ENCODE assay signal across 8 cellular contexts in genomic region chr16:1991588-1992474, GRCh38. TPM values are rescaled to one million over a fixed set of nuclear protein-coding genes. Genes with fewer than 3 reads are reported as not detected.
DNase-seq lines count a peak whose midpoint lies in the region; ATAC-seq, FAIRE-seq and TF ChIP-seq lines count a peak whose summit lies in the region.

No MANE protein-coding gene starts in this region.

- peaks cover 13% of the 10 kb centered on the region for H3K27me3 ChIP-seq in CD4-positive, alpha-beta T cell (ENCODE audit: control insufficient read depth, insufficient read depth, low read length)
- H3K27me3 ChIP-seq in KMS-11 (ENCODE audit: insufficient read depth, low read depth): peaks cover 5% of the 10 kb centered on the region
- peaks cover 0 to 8% of the 10 kb centered on the region in 2 experiments; a peak in 2 of 5 replicates for H3K27me3 ChIP-seq in HepG2 (ENCODE audit: control insufficient read depth in 1 of 2, insufficient read depth in 2 of 2, low read length in 2 of 2)

- H3K27ac Mint-ChIP-seq in CD4-positive, alpha-beta T cell: peak overlapping the region; percentile 79
- peak overlapping the region; percentile 49 for H3K27ac Mint-ChIP-seq in activated CD4-positive, alpha-beta memory T cell treated with anti-CD3 and anti-CD28 coated beads for 36 hours

- TF ChIP-seq CTCF in CD4-positive, alpha-beta T cell (IDR thresholded peaks at IDR 0.05): no peak
- TF ChIP-seq CTCF in KMS-11 (conservative IDR thresholded peaks at IDR 0.05; ENCODE audit: low read depth, low read length) (no peak), HepG2 (CRISPR knock-in tag; IDR thresholded peaks at IDR 0.05) (no peak)

- 78% methylated on average over 85 of the region's 90 CpGs for WGBS in HepG2 (ENCODE audit: low lambda C conversion rate)

- TF ChIP-seq POLR2A in HepG2 (IDR thresholded peaks at IDR 0.05; ENCODE audit: insufficient read depth in 1 of 2, low read depth in 2 of 2, low read length in 2 of 2): no peak

- in situ Hi-C loops in HepG2 (cut with HindIII; ENCODE audit: extremely low pct_ligation_motif_present, low pct_unique_long_range_greater_than_20kb): no loop called here

- TF ChIP-seq RAD21 in HepG2 (CRISPR knock-in tag; IDR thresholded peaks at IDR 0.05): no peak

- peak overlapping the region; percentile 56 for H3K27ac ChIP-seq in CD4-positive, alpha-beta T cell (ENCODE audit: low read depth, low read length)
- H3K27ac ChIP-seq in KMS-11 (no peak overlapping the region), HepG2 (ENCODE audit: extremely low read length, insufficient read depth, low read length) (no peak overlapping the region)

- H3K4me3 ChIP-seq in KMS-11 (IDR thresholded peaks at IDR 0.05; ENCODE audit: insufficient read depth, low read depth, low read length): no peak overlapping the region
- peak overlapping the region in 1 of 3 experiments; percentile 82; a peak in 2 of 6 replicates for H3K4me3 ChIP-seq in HepG2 (replicated peaks in 1 of 3; ENCODE audit: insufficient read depth in 1 of 3, low read depth in 2 of 3, low read length in 3 of 3)

- H4K20me1 ChIP-seq in KMS-11 (ENCODE audit: insufficient read depth) (no peaks in the 10 kb centered on the region), HepG2 (ENCODE audit: insufficient read depth, low read length) (no peaks in the 10 kb centered on the region)

- peaks cover 23% of the 10 kb centered on the region for H3K4me1 ChIP-seq in KMS-11 (ENCODE audit: low read depth, poor library complexity, severe bottlenecking)
- H3K4me1 ChIP-seq in HepG2 (ENCODE audit: insufficient read depth, low read length): peaks cover 50% of the 10 kb centered on the region

- peak overlapping the region; percentile 80 for H3K4me3 Mint-ChIP-seq in CD4-positive, alpha-beta T cell
- H3K4me3 Mint-ChIP-seq in activated CD4-positive, alpha-beta memory T cell treated with anti-CD3 and anti-CD28 coated beads for 36 hours: peak overlapping the region; percentile 71

- ATAC-seq in CD4-positive, alpha-beta T cell (ENCODE audit: poor library complexity): peak; percentile 86
- ATAC-seq in GM21423 (IDR thresholded peaks at IDR 0.05; ENCODE audit: unreplicated experiment) (peak; percentile 53), HepG2 (no peak)

- H3K27me3 Mint-ChIP-seq in CD4-positive, alpha-beta T cell: peaks cover 22% of the 10 kb centered on the region
- H3K27me3 Mint-ChIP-seq in activated CD4-positive, alpha-beta memory T cell treated with anti-CD3 and anti-CD28 coated beads for 36 hours: peaks cover 12% of the 10 kb centered on the region

- no peaks in the 10 kb centered on the region for H3K36me3 ChIP-seq in KMS-11 (ENCODE audit: insufficient read depth)
- peaks cover under 1 to 2% of the 10 kb centered on the region in 2 experiments; a peak in 3 of 5 replicates for H3K36me3 ChIP-seq in HepG2 (replicated peaks in 1 of 2; ENCODE audit: control insufficient read depth in 1 of 2, insufficient read depth in 2 of 2, low read length in 2 of 2)

- H3K9ac ChIP-seq in KMS-11: no peak overlapping the region
- H3K9ac ChIP-seq in HepG2 (ENCODE audit: insufficient read depth, low read depth, low read length): no peak overlapping the region

- no TSS peak for BruUV-seq in HepG2 (replicated peaks; lab: Mats Ljungman, UMichigan)

- peak overlapping the region; percentile 31; the same call in 1 of the 2 replicates for H3K4me2 ChIP-seq in KMS-11
- H3K4me2 ChIP-seq in HepG2 (ENCODE audit: low read depth, low read length): peak overlapping the region; percentile 95

- DNase-seq in CD4-positive, alpha-beta T cell: peak; percentile 95 to 98 (median 98)
- DNase-seq in activated CD4-positive, alpha-beta memory T cell treated with anti-CD3 and anti-CD28 coated beads for 36 hours: peak; percentile 99
- DNase-seq in dermis blood vessel endothelial cell (peak; percentile 93), HepG2 (ENCODE audit: low spot score) (no peak), NCI-H128 (lab: John Stamatoyannopoulos, UW; ENCODE audit: unreplicated experiment) (no peak)
- peak; percentile 97 to 98 for DNase-seq in stimulated activated CD4-positive, alpha-beta T cell treated with anti-CD3 and anti-CD28 coated beads, Interleukin-2, amount 100 ng/mL, for 24 hours

- no peak for TF ChIP-seq EP300 in HepG2 (IDR thresholded peaks at IDR 0.05; ENCODE audit: low read depth in 2 of 2, low read length in 2 of 2)
- no peak for TF ChIP-seq EP300 in HepG2 (CRISPR knock-in tag; IDR thresholded peaks at IDR 0.05; ENCODE audit: borderline replicate concordance)

- H3K9me3 Mint-ChIP-seq in CD4-positive, alpha-beta T cell: no peaks in the 10 kb centered on the region
- no peaks in the 10 kb centered on the region for H3K9me3 Mint-ChIP-seq in activated CD4-positive, alpha-beta memory T cell treated with anti-CD3 and anti-CD28 coated beads for 36 hours

- peaks cover 26% of the 10 kb centered on the region for H3K4me1 Mint-ChIP-seq in CD4-positive, alpha-beta T cell (ENCODE audit: low read depth)
- H3K4me1 Mint-ChIP-seq in activated CD4-positive, alpha-beta memory T cell treated with anti-CD3 and anti-CD28 coated beads for 36 hours (ENCODE audit: low read depth): peaks cover 25% of the 10 kb centered on the region

- no peaks in the 10 kb centered on the region for H3K9me3 ChIP-seq in CD4-positive, alpha-beta T cell (ENCODE audit: control insufficient read depth, low read length)
- H3K9me3 ChIP-seq in HepG2 (ENCODE audit: low read length): no peaks in the 10 kb centered on the region

- POLR2A ChIA-PET in CD4-positive, alpha-beta T cell (lab: Charles Lee): interaction anchor here (0.7 to 5.1 kb wide), 10 partner anchors 8 to 529 kb away, joined by 3 to 55 read pairs (median 4); partner anchors contain the start of genes AMDHD2, GFER, NOXO1 and NTHL1
- POLR2A ChIA-PET in activated CD4-positive, alpha-beta memory T cell treated with anti-CD3 and anti-CD28 coated beads for 36 hours (lab: Charles Lee): interaction anchor here (1.1 to 2.8 kb wide), 6 partner anchors 10 to 163 kb away, joined by 3 to 25 read pairs (median 6); partner anchors contain the start of genes NOXO1, RPS2, TBL3 and TRAF7
- POLR2A ChIA-PET in HepG2 (lab: Yijun Ruan, JAX): interaction anchor here (0.7 to 2.6 kb wide), 5 partner anchors 20 to 164 kb away, joined by 3 to 16 read pairs (median 9); partner anchors contain the start of genes RPS2, TBL3 and TRAF7

- CTCF ChIA-PET in CD4-positive, alpha-beta T cell (lab: Charles Lee): interaction anchor here (0.8 to 3.2 kb wide), 4 partner anchors 12 to 149 kb away, joined by 4 to 17 read pairs (median 6); no protein-coding TSS in a partner anchor
- CTCF ChIA-PET in activated CD4-positive, alpha-beta memory T cell treated with anti-CD3 and anti-CD28 coated beads for 36 hours (lab: Charles Lee): interaction anchor here (0.9 to 2.8 kb wide), 2 partner anchors 12 to 27 kb away, joined by 3 to 18 read pairs; partner anchors contain the start of gene RPS2
- CTCF ChIA-PET in HepG2 (lab: Yijun Ruan, JAX; ENCODE audit: low intra/inter-chr PET ratio, low total read pairs): no interaction called here

- H2AFZ ChIP-seq in KMS-11 (ENCODE audit: low read depth) (peak overlapping the region; percentile 81), HepG2 (ENCODE audit: low read length) (no peak overlapping the region)

- FAIRE-seq in HepG2 (lab: Jason Lieb, UNC): no peak

- intact Hi-C loops in CD4-positive, alpha-beta T cell (cut with DNase I, micrococcal nuclease): loop anchor here in 1 of 2 experiments (1.0 to 5.0 kb wide), 3 partner anchors 17 to 50 kb away; partner anchors contain the start of genes MSRB1 and ZNF598
- intact Hi-C loops in activated CD4-positive, alpha-beta memory T cell treated with anti-CD3 and anti-CD28 coated beads for 36 hours (cut with micrococcal nuclease): loop anchor here (1.0 to 2.0 kb wide), 4 partner anchors 8 to 33 kb away; partner anchors contain the start of genes GFER, NDUFB10, RPS2 and ZNF598
- intact Hi-C loops in HepG2 (cut with micrococcal nuclease; ENCODE audit: unreplicated experiment): no loop called here

- H3K36me3 Mint-ChIP-seq in CD4-positive, alpha-beta T cell (ENCODE audit: low read depth): peaks cover 3% of the 10 kb centered on the region
- H3K36me3 Mint-ChIP-seq in activated CD4-positive, alpha-beta memory T cell treated with anti-CD3 and anti-CD28 coated beads for 36 hours: peaks cover 4% of the 10 kb centered on the region

- H3K79me2 ChIP-seq in KMS-11 (ENCODE audit: insufficient read depth, low read depth) (no peaks in the 10 kb centered on the region), HepG2 (ENCODE audit: insufficient read depth, low read length) (no peaks in the 10 kb centered on the region)

RNA-seq across cellular contexts. Expression of gene SYNGR3, which starts 2.1 kb away (rescaled TPM):
- total RNA-seq in CD4-positive, alpha-beta T cell: 1 to 10 TPM; 3.8 to 3.9 TPM
- total RNA-seq in activated CD4-positive, alpha-beta memory T cell treated with anti-CD3 and anti-CD28 coated beads for 36 hours: 10 to 100 TPM; 11.9 to 12.4 TPM
- total RNA-seq in dermis blood vessel endothelial cell (1.6 and 2.4 TPM in 2 replicates), HepG2 (2016; rRNA removed; fragmentation: Illumina TruSeq; extraction: Trizol) (0.58 and 0.97 TPM in 2 replicates)
- 1.1 and 1.2 TPM in 2 replicates for total RNA-seq in HepG2 (2016; cell fraction: cytosol; rRNA removed; fragmentation: Illumina TruSeq; extraction: Trizol; ENCODE audit: low read depth)
- total RNA-seq in HepG2 (2016; cell fraction: insoluble cytoplasmic fraction; rRNA removed; fragmentation: Illumina TruSeq; extraction: Trizol): 0.43 and 1.1 TPM in 2 replicates
- total RNA-seq in HepG2 (2016; cell fraction: membrane; rRNA removed; fragmentation: Illumina TruSeq; extraction: Trizol): 1.5 and 2.1 TPM in 2 replicates
- total RNA-seq in HepG2 (2016; cell fraction: nucleus; rRNA removed; fragmentation: Illumina TruSeq; extraction: Trizol): 0.84 and 0.85 TPM in 2 replicates
- 5.7 and 7.4 TPM in 2 replicates for polyA plus RNA-seq in HepG2 (2011; rRNA removed)
- 4.4 and 4.8 TPM in 2 replicates for polyA plus RNA-seq in HepG2 (2011; cell fraction: cytosol; rRNA removed)
- 10.2 and 11.3 TPM in 2 replicates for polyA plus RNA-seq in HepG2 (2011; cell fraction: nucleus; rRNA removed)
- polyA plus RNA-seq in HepG2 (2012): 2.5 and 5.3 TPM in 2 replicates
- 1.00 and 1.2 TPM in 2 replicates for polyA plus RNA-seq in HepG2 (2016; cell fraction: cytosol; fragmentation: Illumina TruSeq; extraction: Trizol; ENCODE audit: low read depth)
- 0.64 and 0.72 TPM in 2 replicates for polyA plus RNA-seq in HepG2 (2016; cell fraction: insoluble cytoplasmic fraction; fragmentation: Illumina TruSeq; extraction: Trizol; ENCODE audit: low read depth)
- polyA plus RNA-seq in HepG2 (2016; cell fraction: membrane; fragmentation: Illumina TruSeq; extraction: Trizol; ENCODE audit: low read depth): 1.2 and 1.4 TPM in 2 replicates
- 1.1 and 1.4 TPM in 2 replicates for polyA plus RNA-seq in HepG2 (2016; cell fraction: nucleus; fragmentation: Illumina TruSeq; extraction: Trizol; ENCODE audit: insufficient read depth, low read depth)
- polyA minus RNA-seq in HepG2 (2011; rRNA and poly(A)+ RNA removed; ENCODE audit: low replicate concordance): 6.2 and 7.1 TPM in 2 replicates
- polyA minus RNA-seq in HepG2 (2011; cell fraction: cytosol; rRNA and poly(A)+ RNA removed): 4.1 and 4.4 TPM in 2 replicates
- polyA minus RNA-seq in HepG2 (2011; cell fraction: nucleus; rRNA and poly(A)+ RNA removed): 1.3 and 2.1 TPM in 2 replicates

RNA-seq across cellular contexts. Expression of gene GFER, which starts 7.8 kb away (rescaled TPM):
- total RNA-seq in CD4-positive, alpha-beta T cell: 10 to 100 TPM; 14.5 TPM
- total RNA-seq in activated CD4-positive, alpha-beta memory T cell treated with anti-CD3 and anti-CD28 coated beads for 36 hours: 10 to 100 TPM; 34.4 to 37.5 TPM
- total RNA-seq in dermis blood vessel endothelial cell (9.0 and 13.4 TPM in 2 replicates), HepG2 (2016; rRNA removed; fragmentation: Illumina TruSeq; extraction: Trizol) (68.3 and 71.7 TPM in 2 replicates)
- 42.3 and 42.4 TPM in 2 replicates for total RNA-seq in HepG2 (2016; cell fraction: cytosol; rRNA removed; fragmentation: Illumina TruSeq; extraction: Trizol; ENCODE audit: low read depth)
- 71.7 and 77.6 TPM in 2 replicates for total RNA-seq in HepG2 (2016; cell fraction: insoluble cytoplasmic fraction; rRNA removed; fragmentation: Illumina TruSeq; extraction: Trizol)
- 45.9 and 49.4 TPM in 2 replicates for total RNA-seq in HepG2 (2016; cell fraction: membrane; rRNA removed; fragmentation: Illumina TruSeq; extraction: Trizol)
- total RNA-seq in HepG2 (2016; cell fraction: nucleus; rRNA removed; fragmentation: Illumina TruSeq; extraction: Trizol): 27.4 and 40.1 TPM in 2 replicates
- polyA plus RNA-seq in HepG2 (2011; rRNA removed): 28.6 and 35.9 TPM in 2 replicates
- 25.2 and 31.0 TPM in 2 replicates for polyA plus RNA-seq in HepG2 (2011; cell fraction: cytosol; rRNA removed)
- polyA plus RNA-seq in HepG2 (2011; cell fraction: nucleus; rRNA removed): 27.0 and 27.5 TPM in 2 replicates
- polyA plus RNA-seq in HepG2 (2012): 28.9 and 37.4 TPM in 2 replicates
- 55.8 and 56.5 TPM in 2 replicates for polyA plus RNA-seq in HepG2 (2016; cell fraction: cytosol; fragmentation: Illumina TruSeq; extraction: Trizol; ENCODE audit: low read depth)
- 83.7 and 99.4 TPM in 2 replicates for polyA plus RNA-seq in HepG2 (2016; cell fraction: insoluble cytoplasmic fraction; fragmentation: Illumina TruSeq; extraction: Trizol; ENCODE audit: low read depth)
- 49.1 and 52.1 TPM in 2 replicates for polyA plus RNA-seq in HepG2 (2016; cell fraction: membrane; fragmentation: Illumina TruSeq; extraction: Trizol; ENCODE audit: low read depth)
- 66.2 and 67.2 TPM in 2 replicates for polyA plus RNA-seq in HepG2 (2016; cell fraction: nucleus; fragmentation: Illumina TruSeq; extraction: Trizol; ENCODE audit: insufficient read depth, low read depth)
- polyA minus RNA-seq in HepG2 (2011; rRNA and poly(A)+ RNA removed; ENCODE audit: low replicate concordance): 12.3 and 20.5 TPM in 2 replicates
- polyA minus RNA-seq in HepG2 (2011; cell fraction: cytosol; rRNA and poly(A)+ RNA removed): 16.4 and 18.5 TPM in 2 replicates
- polyA minus RNA-seq in HepG2 (2011; cell fraction: nucleus; rRNA and poly(A)+ RNA removed): 14.7 and 14.8 TPM in 2 replicates

RNA-seq across cellular contexts. Expression of gene NOXO1, which starts 10.6 kb away (rescaled TPM):
- under 1 TPM; 0.56 to 0.99 TPM for total RNA-seq in CD4-positive, alpha-beta T cell
- total RNA-seq in activated CD4-positive, alpha-beta memory T cell treated with anti-CD3 and anti-CD28 coated beads for 36 hours: not detected
- total RNA-seq in dermis blood vessel endothelial cell (0.34 TPM in 1 of 2 replicates, not detected in the other), HepG2 (2016; rRNA removed; fragmentation: Illumina TruSeq; extraction: Trizol) (0.21 and 1.4 TPM in 2 replicates)
- 0.40 and 0.97 TPM in 2 replicates for total RNA-seq in HepG2 (2016; cell fraction: cytosol; rRNA removed; fragmentation: Illumina TruSeq; extraction: Trizol; ENCODE audit: low read depth)
- total RNA-seq in HepG2 (2016; cell fraction: insoluble cytoplasmic fraction; rRNA removed; fragmentation: Illumina TruSeq; extraction: Trizol): 0.22 and 1.1 TPM in 2 replicates
- total RNA-seq in HepG2 (2016; cell fraction: membrane; rRNA removed; fragmentation: Illumina TruSeq; extraction: Trizol): 0.34 and 0.53 TPM in 2 replicates
- total RNA-seq in HepG2 (2016; cell fraction: nucleus; rRNA removed; fragmentation: Illumina TruSeq; extraction: Trizol): 2.4 and 3.1 TPM in 2 replicates
- polyA plus RNA-seq in HepG2 (2011; rRNA removed): 0.69 and 1.4 TPM in 2 replicates
- 0.14 and 0.25 TPM in 2 replicates for polyA plus RNA-seq in HepG2 (2011; cell fraction: cytosol; rRNA removed)
- polyA plus RNA-seq in HepG2 (2011; cell fraction: nucleus; rRNA removed): 10.4 and 11.0 TPM in 2 replicates
- polyA plus RNA-seq in HepG2 (2012): 0.12 and 0.55 TPM in 2 replicates
- polyA plus RNA-seq in HepG2 (2016; cell fraction: cytosol; fragmentation: Illumina TruSeq; extraction: Trizol; ENCODE audit: low read depth): 0.26 and 0.45 TPM in 2 replicates
- 0.52 and 0.62 TPM in 2 replicates for polyA plus RNA-seq in HepG2 (2016; cell fraction: insoluble cytoplasmic fraction; fragmentation: Illumina TruSeq; extraction: Trizol; ENCODE audit: low read depth)
- polyA plus RNA-seq in HepG2 (2016; cell fraction: membrane; fragmentation: Illumina TruSeq; extraction: Trizol; ENCODE audit: low read depth): 0.63 and 0.78 TPM in 2 replicates
- 7.2 and 9.5 TPM in 2 replicates for polyA plus RNA-seq in HepG2 (2016; cell fraction: nucleus; fragmentation: Illumina TruSeq; extraction: Trizol; ENCODE audit: insufficient read depth, low read depth)
- polyA minus RNA-seq in HepG2 (2011; rRNA and poly(A)+ RNA removed; ENCODE audit: low replicate concordance): 0.12 and 0.28 TPM in 2 replicates
- not detected in 2 replicates for polyA minus RNA-seq in HepG2 (2011; cell fraction: cytosol; rRNA and poly(A)+ RNA removed)
- 0.75 and 1.0 TPM in 2 replicates for polyA minus RNA-seq in HepG2 (2011; cell fraction: nucleus; rRNA and poly(A)+ RNA removed)

RNA-seq across cellular contexts. Expression of gene ZNF598, which starts 17.8 kb away (rescaled TPM):
- 10 to 100 TPM; 39.7 to 43.6 TPM for total RNA-seq in CD4-positive, alpha-beta T cell
- total RNA-seq in activated CD4-positive, alpha-beta memory T cell treated with anti-CD3 and anti-CD28 coated beads for 36 hours: 10 to 100 TPM; 67.2 to 67.6 TPM
- 19.1 and 28.2 TPM in 2 replicates for total RNA-seq in dermis blood vessel endothelial cell
- 9.5 and 13.5 TPM in 2 replicates for total RNA-seq in HepG2 (2016; rRNA removed; fragmentation: Illumina TruSeq; extraction: Trizol)
- total RNA-seq in HepG2 (2016; cell fraction: cytosol; rRNA removed; fragmentation: Illumina TruSeq; extraction: Trizol; ENCODE audit: low read depth): 7.8 and 8.6 TPM in 2 replicates
- total RNA-seq in HepG2 (2016; cell fraction: insoluble cytoplasmic fraction; rRNA removed; fragmentation: Illumina TruSeq; extraction: Trizol): 6.1 and 14.0 TPM in 2 replicates
- 8.0 and 9.4 TPM in 2 replicates for total RNA-seq in HepG2 (2016; cell fraction: membrane; rRNA removed; fragmentation: Illumina TruSeq; extraction: Trizol)
- total RNA-seq in HepG2 (2016; cell fraction: nucleus; rRNA removed; fragmentation: Illumina TruSeq; extraction: Trizol): 15.2 and 16.0 TPM in 2 replicates
- 14.2 and 17.6 TPM in 2 replicates for polyA plus RNA-seq in HepG2 (2011; rRNA removed)
- polyA plus RNA-seq in HepG2 (2011; cell fraction: cytosol; rRNA removed): 10.9 and 19.8 TPM in 2 replicates
- polyA plus RNA-seq in HepG2 (2011; cell fraction: nucleus; rRNA removed): 80.6 and 103 TPM in 2 replicates
- polyA plus RNA-seq in HepG2 (2012): 6.9 and 11.3 TPM in 2 replicates
- 4.2 and 5.0 TPM in 2 replicates for polyA plus RNA-seq in HepG2 (2016; cell fraction: cytosol; fragmentation: Illumina TruSeq; extraction: Trizol; ENCODE audit: low read depth)
- 14.5 and 15.5 TPM in 2 replicates for polyA plus RNA-seq in HepG2 (2016; cell fraction: insoluble cytoplasmic fraction; fragmentation: Illumina TruSeq; extraction: Trizol; ENCODE audit: low read depth)
- polyA plus RNA-seq in HepG2 (2016; cell fraction: membrane; fragmentation: Illumina TruSeq; extraction: Trizol; ENCODE audit: low read depth): 8.5 and 11.6 TPM in 2 replicates
- polyA plus RNA-seq in HepG2 (2016; cell fraction: nucleus; fragmentation: Illumina TruSeq; extraction: Trizol; ENCODE audit: insufficient read depth, low read depth): 58.7 and 59.3 TPM in 2 replicates
- polyA minus RNA-seq in HepG2 (2011; rRNA and poly(A)+ RNA removed; ENCODE audit: low replicate concordance): 25.2 and 28.9 TPM in 2 replicates
- polyA minus RNA-seq in HepG2 (2011; cell fraction: cytosol; rRNA and poly(A)+ RNA removed): 12.5 and 18.7 TPM in 2 replicates
- polyA minus RNA-seq in HepG2 (2011; cell fraction: nucleus; rRNA and poly(A)+ RNA removed): 12.6 and 18.4 TPM in 2 replicates

RNA-seq across cellular contexts. Expression of gene TBL3, which starts 20.0 kb away (rescaled TPM):
- 10 to 100 TPM; 12.7 to 15.5 TPM for total RNA-seq in CD4-positive, alpha-beta T cell
- total RNA-seq in activated CD4-positive, alpha-beta memory T cell treated with anti-CD3 and anti-CD28 coated beads for 36 hours: 10 to 100 TPM; 45.7 to 47.3 TPM
- total RNA-seq in dermis blood vessel endothelial cell (46.1 and 71.8 TPM in 2 replicates), HepG2 (2016; rRNA removed; fragmentation: Illumina TruSeq; extraction: Trizol) (31.2 and 38.0 TPM in 2 replicates)
- 6.2 and 6.3 TPM in 2 replicates for total RNA-seq in HepG2 (2016; cell fraction: cytosol; rRNA removed; fragmentation: Illumina TruSeq; extraction: Trizol; ENCODE audit: low read depth)
- 28.7 and 44.0 TPM in 2 replicates for total RNA-seq in HepG2 (2016; cell fraction: insoluble cytoplasmic fraction; rRNA removed; fragmentation: Illumina TruSeq; extraction: Trizol)
- total RNA-seq in HepG2 (2016; cell fraction: membrane; rRNA removed; fragmentation: Illumina TruSeq; extraction: Trizol): 9.1 and 10.6 TPM in 2 replicates
- 26.8 and 27.8 TPM in 2 replicates for total RNA-seq in HepG2 (2016; cell fraction: nucleus; rRNA removed; fragmentation: Illumina TruSeq; extraction: Trizol)
- polyA plus RNA-seq in HepG2 (2011; rRNA removed): 16.8 and 24.9 TPM in 2 replicates
- polyA plus RNA-seq in HepG2 (2011; cell fraction: cytosol; rRNA removed): 16.1 and 29.4 TPM in 2 replicates
- polyA plus RNA-seq in HepG2 (2011; cell fraction: nucleus; rRNA removed): 117 and 165 TPM in 2 replicates
- polyA plus RNA-seq in HepG2 (2012): 19.7 and 30.1 TPM in 2 replicates
- 6.0 and 6.6 TPM in 2 replicates for polyA plus RNA-seq in HepG2 (2016; cell fraction: cytosol; fragmentation: Illumina TruSeq; extraction: Trizol; ENCODE audit: low read depth)
- polyA plus RNA-seq in HepG2 (2016; cell fraction: insoluble cytoplasmic fraction; fragmentation: Illumina TruSeq; extraction: Trizol; ENCODE audit: low read depth): 21.7 and 29.9 TPM in 2 replicates
- 7.9 and 9.7 TPM in 2 replicates for polyA plus RNA-seq in HepG2 (2016; cell fraction: membrane; fragmentation: Illumina TruSeq; extraction: Trizol; ENCODE audit: low read depth)
- polyA plus RNA-seq in HepG2 (2016; cell fraction: nucleus; fragmentation: Illumina TruSeq; extraction: Trizol; ENCODE audit: insufficient read depth, low read depth): 47.3 and 47.9 TPM in 2 replicates
- polyA minus RNA-seq in HepG2 (2011; rRNA and poly(A)+ RNA removed; ENCODE audit: low replicate concordance): 72.5 and 77.5 TPM in 2 replicates
- 26.4 and 31.2 TPM in 2 replicates for polyA minus RNA-seq in HepG2 (2011; cell fraction: cytosol; rRNA and poly(A)+ RNA removed)
- polyA minus RNA-seq in HepG2 (2011; cell fraction: nucleus; rRNA and poly(A)+ RNA removed): 18.5 and 19.3 TPM in 2 replicates

Comparison
In these comparisons a context has a peak if more than half of its experiments do, and no peak if none do; other contexts are left out.
1. DNase-seq: peak in CD4-positive, alpha-beta T cell (10 of 10), activated CD4-positive, alpha-beta memory T cell treated with anti-CD3 and anti-CD28 coated beads for 36 hours (single experiment), dermis blood vessel endothelial cell (single experiment) and stimulated activated CD4-positive, alpha-beta T cell treated with anti-CD3 and anti-CD28 coated beads, Interleukin-2, amount 100 ng/mL, for 24 hours (2 of 2); none in HepG2 (single experiment) and NCI-H128 (single experiment).